In the genomic region with DNA sequence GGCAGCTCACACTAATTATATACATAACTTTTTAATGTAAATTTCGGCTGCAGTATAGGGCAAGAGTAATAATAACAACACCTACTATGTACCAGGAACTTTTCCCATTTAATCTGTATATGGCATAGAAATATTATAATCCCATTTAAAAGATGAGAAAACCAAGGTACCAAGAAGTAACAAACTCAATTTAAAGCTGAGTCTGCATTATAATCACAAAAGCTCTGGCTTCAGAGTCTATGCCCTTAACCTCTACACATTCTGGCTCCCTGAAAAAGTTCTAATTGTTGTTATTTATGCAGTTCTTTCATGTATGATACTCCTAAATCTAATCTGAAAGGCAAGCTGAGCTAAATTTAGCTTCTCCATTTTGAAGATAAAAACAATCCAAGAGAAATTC, we compare ENCODE assay signal across 1 cellular context.
TF ChIP-seq lines count a peak whose summit lies in the region.

No MANE protein-coding gene starts in this region.

TF ChIP-seq in HepG2, 621 proteins besides CTCF, POLR2A, EP300 and RAD21:
- peak; percentile 85 to 91 for TF ChIP-seq MAFK (conservative IDR thresholded peaks at IDR 0.05 in 1 of 2, IDR thresholded peaks at IDR 0.05 in 1 of 2; ENCODE audit: low read length in 2 of 2)
- TF ChIP-seq CBX2 (IDR thresholded peaks at IDR 0.05; ENCODE audit: low read depth, low read length) = no peak
- TF ChIP-seq CBX2 (CRISPR knock-in tag; IDR thresholded peaks at IDR 0.05; ENCODE audit: low read depth) = no peak
- peak; percentile 85 for TF ChIP-seq MAFF (IDR thresholded peaks at IDR 0.05; ENCODE audit: low read depth, low read length)
- no peak for TF ChIP-seq KDM2A (CRISPR knock-in tag; IDR thresholded peaks at IDR 0.05; ENCODE audit: borderline replicate concordance, low read depth)
